In genomic region chr6:52663120-52663934, GRCh38 we compare ENCODE assay signal across 1 cellular context.
TF ChIP-seq lines count a peak whose summit lies in the region.

No MANE protein-coding gene starts in this region.

TF ChIP-seq in HepG2, 621 proteins besides CTCF, POLR2A, EP300 and RAD21 (continued from another document):
- TF ChIP-seq ZNF280D (CRISPR knock-in tag; IDR thresholded peaks at IDR 0.05), result no peak; the same call in 1 of the 2 replicates
- TF ChIP-seq NFIC (IDR thresholded peaks at IDR 0.05; ENCODE audit: low read length), result 0 out of 2 replicates have a peak, but pooled peaks have one; percentile 50
- 0 out of 2 replicates have a peak, but pooled peaks have one; percentile 33 for TF ChIP-seq ZNF275 (CRISPR knock-in tag; IDR thresholded peaks at IDR 0.05; ENCODE audit: borderline replicate concordance)
- no peak for TF ChIP-seq RFXANK (CRISPR knock-in tag; IDR thresholded peaks at IDR 0.05)
- TF ChIP-seq BATF2 (CRISPR knock-in tag; IDR thresholded peaks at IDR 0.05), result no peak
- TF ChIP-seq KLF11 (CRISPR knock-in tag; IDR thresholded peaks at IDR 0.05), result no peak; the same call in 1 of the 2 replicates
- TF ChIP-seq REST (IDR thresholded peaks at IDR 0.05; ENCODE audit: borderline replicate concordance in 1 of 2, low read depth in 1 of 2, low read length in 2 of 2), result no peak
- TF ChIP-seq ZSCAN29 (CRISPR knock-in tag; conservative IDR thresholded peaks at IDR 0.05), result peak; percentile 15
- peak; percentile 11; the same call in 1 of the 2 replicates for TF ChIP-seq GLI4 (CRISPR knock-in tag; IDR thresholded peaks at IDR 0.05; ENCODE audit: borderline replicate concordance)
- TF ChIP-seq MED13 (CRISPR knock-in tag; IDR thresholded peaks at IDR 0.05), result peak; percentile 74; the same call in 1 of the 2 replicates
- no peak for TF ChIP-seq ZNF33A (CRISPR knock-in tag; IDR thresholded peaks at IDR 0.05; ENCODE audit: borderline replicate concordance)
